ENCODE assay signal across 18 cellular contexts in genomic region chr4:31538877-31539276, GRCh38.
A peak's percentile ranks its signal among the peaks of the same experiment; 100 is the strongest.
DNase-seq lines count a peak whose midpoint lies in the region; ATAC-seq and TF ChIP-seq lines count a peak whose summit lies in the region.
"Had no signal": no experiment of that assay in that cellular context is flagged by ENCODE, and none has a peak within 500 bp of the region (broad histone marks: within the 10 kb centered on the region; RNA-seq: fewer than 3 reads in every experiment).

No MANE protein-coding gene starts in this region.

- peaks cover 5 to 9% of the 10 kb centered on the region in 2 experiments; a peak in 3 of 5 replicates for H3K9me3 Mint-ChIP-seq in H9

- H3K23me2 ChIP-seq in H9 (ENCODE audit: insufficient read length, low read depth, low read length, poor library complexity, severe bottlenecking) = no peaks in the 10 kb centered on the region

- H3K4me3 Mint-ChIP-seq in H9 = no peak overlapping the region
- H3K4me3 Mint-ChIP-seq: CD4-positive, alpha-beta T cell; HFFc6 had no signal

- H2BK20ac ChIP-seq in H9 (ENCODE audit: low read depth, low read length, poor library complexity, severe bottlenecking) = no peak overlapping the region

- intact Hi-C loops in left ventricle myocardium inferior (cut with micrococcal nuclease) = no loop called here

- no peak overlapping the region for H3K14ac ChIP-seq in H9 (ENCODE audit: insufficient read depth, low read length)

- no peak overlapping the region for H3K4me2 ChIP-seq in H9 (ENCODE audit: insufficient read depth, insufficient read length, low read length)
- H3K4me2 ChIP-seq in SU-DHL-6 (ENCODE audit: low read depth, low read length, poor library complexity, severe bottlenecking) = no peak overlapping the region
- H3K4me2 ChIP-seq: BLaER1, KMS-11 had no signal

- no peaks in the 10 kb centered on the region for H3K36me3 ChIP-seq in SU-DHL-6 (ENCODE audit: low read length)
- no peaks in the 10 kb centered on the region for H3K36me3 ChIP-seq in left ventricle myocardium inferior
- H3K36me3 ChIP-seq: BLaER1 had no signal

- no peak overlapping the region for H2BK12ac ChIP-seq in H9 (ENCODE audit: insufficient read length, low read depth, low read length)

- H2BK120ac ChIP-seq in H9 (ENCODE audit: low read depth, low read length, poor library complexity, severe bottlenecking) = no peak overlapping the region

- H4K5ac ChIP-seq in H9 (ENCODE audit: insufficient read length, low read depth, low read length) = no peak overlapping the region

- TF ChIP-seq CTCF in H9 (conservative IDR thresholded peaks at IDR 0.05) = peak; percentile 40
- no peak for TF ChIP-seq CTCF in SU-DHL-6 (IDR thresholded peaks at IDR 0.05; ENCODE audit: insufficient read depth, low read length, poor library complexity, severe bottlenecking)
- peak; percentile 2 for TF ChIP-seq CTCF in foreskin keratinocyte (conservative IDR thresholded peaks at IDR 0.05)
- peak; percentile 9 for TF ChIP-seq CTCF in retinal pigment epithelial cell (conservative IDR thresholded peaks at IDR 0.05; ENCODE audit: low read depth, low read length)
- TF ChIP-seq CTCF in left ventricle myocardium inferior (IDR thresholded peaks at IDR 0.05; ENCODE audit: borderline replicate concordance) = no peak

- DNase-seq in H9 (no peak), foreskin keratinocyte (no peak), retinal pigment epithelial cell (ENCODE audit: low read depth) (no peak), left ventricle myocardium inferior (no peak)
- DNase-seq: CD4-positive, alpha-beta T cell; DMS 273 treated with DMSO at 0.1 percent for 48 hours; DMS79 treated with DMSO at 0.1 percent for 48 hours; HFFc6; NCI-H1694 treated with DMSO at 0.1 percent for 48 hours; NCI-H2081 treated with DMSO at 0.1 percent for 48 hours had no signal

- H3K4me3 ChIP-seq in SU-DHL-6 (ENCODE audit: insufficient read depth, low read length, poor library complexity, severe bottlenecking) = no peak overlapping the region
- H3K4me3 ChIP-seq in retinal pigment epithelial cell (ENCODE audit: low read length) = no peak overlapping the region
- no peak overlapping the region for H3K4me3 ChIP-seq in left ventricle myocardium inferior
- H3K4me3 ChIP-seq: BLaER1 had no signal

- no peak overlapping the region for H3K56ac ChIP-seq in H9 (ENCODE audit: insufficient read length, low read depth, low read length)

- no peak overlapping the region for H2AFZ ChIP-seq in H9 (ENCODE audit: low read length)
- peak overlapping the region; percentile 43 for H2AFZ ChIP-seq in SU-DHL-6 (ENCODE audit: low read depth, low read length, severe bottlenecking)

- H3K79me2 ChIP-seq in H9 (ENCODE audit: insufficient read depth, low read length) (no peaks in the 10 kb centered on the region), SU-DHL-6 (ENCODE audit: insufficient read depth, low read length) (no peaks in the 10 kb centered on the region)

- peaks cover 3% of the 10 kb centered on the region; the same call in 1 of the 2 replicates for H3K4me1 ChIP-seq in H9 (ENCODE audit: insufficient read depth, low read length)
- H3K4me1 ChIP-seq in foreskin keratinocyte = no peaks in the 10 kb centered on the region
- no peaks in the 10 kb centered on the region for H3K4me1 ChIP-seq in left ventricle myocardium inferior
- H3K4me1 ChIP-seq: BLaER1 had no signal

- H3K4me1 Mint-ChIP-seq in H9 = peaks cover 9% of the 10 kb centered on the region in 2 experiments; a peak in 3 of 4 replicates

- no peaks in the 10 kb centered on the region for H4K20me1 ChIP-seq in H9 (ENCODE audit: control insufficient read depth, insufficient read depth, insufficient read length)
- H4K20me1 ChIP-seq in SU-DHL-6 (ENCODE audit: low read depth, low read length) = no peaks in the 10 kb centered on the region
- H4K20me1 ChIP-seq: BLaER1 had no signal

- no peak overlapping the region for H2BK15ac ChIP-seq in H9 (ENCODE audit: low read depth, low read length)

- H3K9me3 ChIP-seq in H9 (ENCODE audit: control insufficient read depth, low read depth, low read length) (no peaks in the 10 kb centered on the region), SU-DHL-6 (ENCODE audit: insufficient read depth, low read length) (0 out of 2 replicates have a peak, but pooled peaks cover 5% of the 10 kb centered on the region), left ventricle myocardium inferior (replicated peaks) (peaks cover 11% of the 10 kb centered on the region)
- H3K9me3 ChIP-seq: BLaER1 had no signal

- H3K27me3 Mint-ChIP-seq in H9 (ENCODE audit: low read depth) = no peaks in the 10 kb centered on the region
- H3K27me3 Mint-ChIP-seq: CD4-positive, alpha-beta T cell had no signal

- H3K9me2 ChIP-seq in SU-DHL-6 (replicated peaks; ENCODE audit: insufficient read depth, low read length) = no peaks in the 10 kb centered on the region

- H2AK5ac ChIP-seq in H9 (ENCODE audit: insufficient read length, low read length) = no peak overlapping the region

- H3K27me3 ChIP-seq in H9 (ENCODE audit: insufficient read depth, low read length) (no peaks in the 10 kb centered on the region), SU-DHL-6 (ENCODE audit: low read length) (no peaks in the 10 kb centered on the region), foreskin keratinocyte (no peaks in the 10 kb centered on the region), left ventricle myocardium inferior (ENCODE audit: low read depth) (no peaks in the 10 kb centered on the region)
- H3K27me3 ChIP-seq: BLaER1 had no signal

- no peaks in the 10 kb centered on the region for H3F3A ChIP-seq in SU-DHL-6 (ENCODE audit: insufficient read depth)

- H3K23ac ChIP-seq in H9 (ENCODE audit: insufficient read length, low read depth, low read length) = no peak overlapping the region

- H3K27ac Mint-ChIP-seq in H9 = peak overlapping the region in 1 of 3 experiments; percentile 91; a peak in 2 of 7 replicates
- H3K27ac Mint-ChIP-seq: CD4-positive, alpha-beta T cell; HFFc6 had no signal

- no peaks in the 10 kb centered on the region for H3K79me1 ChIP-seq in H9 (ENCODE audit: insufficient read depth, low read depth, low read length, poor library complexity, severe bottlenecking)

- H4K8ac ChIP-seq in H9 (replicated peaks; ENCODE audit: insufficient read length, low read depth, low read length) = no peak overlapping the region

- no peak overlapping the region for H4K91ac ChIP-seq in H9 (ENCODE audit: insufficient read length, low read depth, low read length)

- H3K18ac ChIP-seq in H9 (ENCODE audit: insufficient read length, low read depth, low read length) = no peak overlapping the region

- no peak overlapping the region for H3K27ac ChIP-seq in H9 (ENCODE audit: insufficient read length, low read depth, low read length)
- H3K27ac ChIP-seq in SU-DHL-6 (ENCODE audit: low read depth, low read length) = no peak overlapping the region
- H3K27ac ChIP-seq in foreskin keratinocyte = no peak overlapping the region
- H3K27ac ChIP-seq in left ventricle myocardium inferior (replicated peaks) = no peak overlapping the region
- H3K27ac ChIP-seq: BLaER1, HL-60, KMS-11 had no signal

- peaks cover 0 to 4% (median 3%) of the 10 kb centered on the region in 3 experiments; a peak in 2 of 7 replicates for H3K36me3 Mint-ChIP-seq in H9 (ENCODE audit: insufficient read depth in 1 of 3, low read depth in 3 of 3)

- H3T11ph ChIP-seq in H9 (ENCODE audit: low read length) = no peak overlapping the region

- no peak overlapping the region for H2BK5ac ChIP-seq in H9 (ENCODE audit: insufficient read length, low read length)

- ATAC-seq in foreskin keratinocyte (no peak), HG02885 (IDR thresholded peaks at IDR 0.05; ENCODE audit: poor library complexity, unreplicated experiment) (no peak), HG02870 (IDR thresholded peaks at IDR 0.05; ENCODE audit: unreplicated experiment) (no peak), GM18867 (IDR thresholded peaks at IDR 0.05; ENCODE audit: unreplicated experiment) (no peak)
- ATAC-seq: HepG2 had no signal

- H3K4ac ChIP-seq in H9 (ENCODE audit: low read depth, low read length) = no peak overlapping the region

- no peak overlapping the region for H3K9ac ChIP-seq in H9 (ENCODE audit: extremely low read depth, insufficient read length, low read length)
- H3K9ac ChIP-seq in SU-DHL-6 (ENCODE audit: low read length) = no peak overlapping the region
- H3K9ac ChIP-seq: BLaER1, KMS-11 had no signal

Comparison
In these comparisons a context has a peak if more than half of its experiments do, and no peak if none do; other contexts are left out.
1. CTCF ChIP-seq: peak in H9 (single experiment), foreskin keratinocyte (single experiment) and retinal pigment epithelial cell (single experiment); none in SU-DHL-6 (single experiment) and left ventricle myocardium inferior (single experiment).